Comparison of ENCODE assay signal across 9 cellular contexts in the genomic region with DNA sequence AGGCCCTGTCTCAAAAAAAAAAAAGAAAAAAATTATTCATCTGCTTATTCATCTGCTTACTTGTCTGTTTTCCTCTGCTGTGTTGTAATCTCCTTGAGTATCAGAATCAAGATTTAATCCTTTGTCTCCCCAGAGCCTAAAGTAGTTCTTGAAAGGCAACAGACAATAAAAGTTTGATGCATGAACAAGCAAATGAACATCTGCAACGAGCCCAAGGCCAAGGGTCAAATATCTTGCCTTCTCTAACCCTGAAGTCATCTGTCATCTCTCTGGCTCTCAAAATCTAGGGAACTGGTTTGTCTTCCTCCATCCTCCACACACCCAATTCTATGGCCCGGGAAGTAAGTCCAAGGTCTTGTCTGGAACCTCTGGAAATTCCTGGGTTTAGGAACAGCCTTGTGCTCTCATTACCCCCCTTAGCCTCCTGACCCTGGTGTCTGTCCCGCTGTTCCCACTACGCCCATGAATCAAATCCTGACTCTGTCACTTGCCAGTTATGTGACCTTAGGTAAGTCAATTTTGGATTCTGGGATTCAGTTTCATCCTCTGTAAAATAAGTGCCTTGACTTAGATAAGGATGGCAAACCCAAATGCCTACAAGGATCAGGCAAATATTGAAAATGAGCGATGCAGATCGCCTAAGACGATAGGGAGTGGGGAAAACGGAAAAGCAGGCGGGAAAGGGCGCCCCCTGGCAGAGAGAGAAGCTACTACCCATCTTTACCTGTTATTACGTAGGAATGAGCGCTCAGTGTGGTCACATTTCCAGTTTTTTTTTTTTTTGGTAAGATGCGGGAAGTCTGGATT.
DNase-seq lines count a peak whose midpoint lies in the region; ATAC-seq, FAIRE-seq and TF ChIP-seq lines count a peak whose summit lies in the region.
"Had no signal": no experiment of that assay in that cellular context is flagged by ENCODE, and none has a peak within 500 bp of the region (broad histone marks: within the 10 kb centered on the region; RNA-seq: fewer than 3 reads in every experiment).

No MANE protein-coding gene starts in this region.

- H2AFZ ChIP-seq in SU-DHL-6 (ENCODE audit: low read depth, low read length, severe bottlenecking), result no peak overlapping the region

- WGBS in A549 (ENCODE audit: missing lambda C conversion rate), result 35% methylated on average over 13 of the region's 13 CpGs

- H3K4me1 ChIP-seq in A549, result no peaks in the 10 kb centered on the region
- H3K4me1 ChIP-seq in effector memory CD4-positive, alpha-beta T cell (ENCODE audit: control insufficient read depth, insufficient read depth, low read length, poor library complexity, severe bottlenecking), result no peaks in the 10 kb centered on the region

- TF ChIP-seq RAD21 in A549 (conservative IDR thresholded peaks at IDR 0.05 in 1 of 2, IDR thresholded peaks at IDR 0.05 in 1 of 2), result peak; percentile 62 to 78; a peak in 4 of 5 replicates

- H3K4me1 Mint-ChIP-seq in activated CD8-positive, alpha-beta memory T cell treated with anti-CD3 and anti-CD28 coated beads, Interleukin-2, amount 10 ng/mL, durations not matched to agents 7 days and 5 days, result no peaks in the 10 kb centered on the region

- H3K27ac Mint-ChIP-seq in activated CD8-positive, alpha-beta memory T cell treated with anti-CD3 and anti-CD28 coated beads, Interleukin-2, amount 10 ng/mL, durations not matched to agents 7 days and 5 days, result no peak overlapping the region

- H3F3A ChIP-seq in SU-DHL-6 (ENCODE audit: insufficient read depth), result no peaks in the 10 kb centered on the region

- CTCF ChIA-PET in A549 (lab: Yijun Ruan, JAX), result interaction anchor here (1.0 to 1.5 kb wide), 4 partner anchors 10 to 211 kb away, joined by 3 to 4 read pairs (median 3); no protein-coding TSS in a partner anchor
- CTCF ChIA-PET in activated CD8-positive, alpha-beta memory T cell treated with anti-CD3 and anti-CD28 coated beads, Interleukin-2, amount 10 ng/mL, durations not matched to agents 7 days and 5 days (lab: Charles Lee), result interaction anchor here (0.7 to 1.0 kb wide), 3 partner anchors 129 to 709 kb away, joined by 3 read pairs; no protein-coding TSS in a partner anchor

- no peak overlapping the region for H3K4me3 ChIP-seq in A549
- H3K4me3 ChIP-seq in SU-DHL-6 (ENCODE audit: insufficient read depth, low read length, poor library complexity, severe bottlenecking), result no peak overlapping the region
- no peak overlapping the region for H3K4me3 ChIP-seq in effector memory CD4-positive, alpha-beta T cell (ENCODE audit: insufficient read depth, low read depth, low read length, poor library complexity, severe bottlenecking)
- H3K4me3 ChIP-seq: ovary had no signal

- H3K9ac ChIP-seq in SU-DHL-6 (ENCODE audit: low read length), result no peak overlapping the region

- no peak overlapping the region for H3K4me2 ChIP-seq in A549
- H3K4me2 ChIP-seq in SU-DHL-6 (ENCODE audit: low read depth, low read length, poor library complexity, severe bottlenecking), result no peak overlapping the region

- no peaks in the 10 kb centered on the region for H3K9me3 Mint-ChIP-seq in activated CD8-positive, alpha-beta memory T cell treated with anti-CD3 and anti-CD28 coated beads, Interleukin-2, amount 10 ng/mL, durations not matched to agents 7 days and 5 days (ENCODE audit: low read depth)

- H3K9me2 ChIP-seq in SU-DHL-6 (replicated peaks; ENCODE audit: insufficient read depth, low read length), result no peaks in the 10 kb centered on the region

- no peak overlapping the region for H3K4me3 Mint-ChIP-seq in activated CD8-positive, alpha-beta memory T cell treated with anti-CD3 and anti-CD28 coated beads, Interleukin-2, amount 10 ng/mL, durations not matched to agents 7 days and 5 days

- no peaks in the 10 kb centered on the region for H3K36me3 ChIP-seq in SU-DHL-6 (ENCODE audit: low read length)
- H3K36me3 ChIP-seq in effector memory CD4-positive, alpha-beta T cell (ENCODE audit: control insufficient read depth, insufficient read depth, low read length), result no peaks in the 10 kb centered on the region
- H3K36me3 ChIP-seq: ovary had no signal

- TF ChIP-seq POLR2A in A549 (IDR thresholded peaks at IDR 0.05; ENCODE audit: low read length), result no peak

- no peaks in the 10 kb centered on the region for H3K79me2 ChIP-seq in SU-DHL-6 (ENCODE audit: insufficient read depth, low read length)

- H3K27me3 ChIP-seq in SU-DHL-6 (ENCODE audit: low read length), result no peaks in the 10 kb centered on the region
- H3K27me3 ChIP-seq in effector memory CD4-positive, alpha-beta T cell (replicated peaks; ENCODE audit: control insufficient read depth, insufficient read depth, low read length, poor library complexity, severe bottlenecking), result no peaks in the 10 kb centered on the region
- H3K27me3 ChIP-seq: ovary had no signal

- H3K27me3 Mint-ChIP-seq in activated CD8-positive, alpha-beta memory T cell treated with anti-CD3 and anti-CD28 coated beads, Interleukin-2, amount 10 ng/mL, durations not matched to agents 7 days and 5 days, result peaks cover 7% of the 10 kb centered on the region

- TF ChIP-seq CTCF in A549 (IDR thresholded peaks at IDR 0.05) (peak; percentile 49), SU-DHL-6 (IDR thresholded peaks at IDR 0.05; ENCODE audit: insufficient read depth, low read length, poor library complexity, severe bottlenecking) (peak; percentile 45)

- FAIRE-seq in A549 (lab: Jason Lieb, UNC), result no peak
- FAIRE-seq in GM18507 (lab: Jason Lieb, UNC), result peak; percentile 12

- ATAC-seq in A549 (peak in 1 of 2 experiments; percentile 82; a peak in 3 of 6 replicates), HG03439 (IDR thresholded peaks at IDR 0.05; ENCODE audit: unreplicated experiment) (no peak)
- no peak for ATAC-seq in activated CD8-positive, alpha-beta memory T cell treated with anti-CD3 and anti-CD28 coated beads, Interleukin-2, amount 10 ng/mL, durations not matched to agents 7 days and 5 days

- no peak for TF ChIP-seq EP300 in A549 (IDR thresholded peaks at IDR 0.05)

- peak; percentile 14 to 27 for DNase-seq in A549 (ENCODE audit: low read depth in 1 of 2, low spot score in 1 of 2)
- DNase-seq in GM18507 (ENCODE audit: extremely low spot score, insufficient read length, low read depth), result no peak
- peak; percentile 63 for DNase-seq in iPS-NIHi11 (ENCODE audit: low spot score)
- DNase-seq in NCI-H2081 treated with DMSO at 0.1 percent for 48 hours (lab: John Stamatoyannopoulos, UW), result no peak
- no peak for DNase-seq in activated CD8-positive, alpha-beta memory T cell treated with anti-CD3 and anti-CD28 coated beads, Interleukin-2, amount 10 ng/mL, durations not matched to agents 7 days and 5 days
- no peak for DNase-seq in effector memory CD4-positive, alpha-beta T cell
- DNase-seq: ovary had no signal

- H3K27ac ChIP-seq in A549 (peak overlapping the region in 1 of 2 experiments; percentile 34; a peak in 1 of 6 replicates), SU-DHL-6 (ENCODE audit: low read depth, low read length) (no peak overlapping the region)
- H3K27ac ChIP-seq in effector memory CD4-positive, alpha-beta T cell (ENCODE audit: insufficient read depth, low read length, poor library complexity, severe bottlenecking), result no peak overlapping the region
- H3K27ac ChIP-seq: ovary had no signal

- H3K9me3 ChIP-seq in A549 (no peaks in the 10 kb centered on the region), SU-DHL-6 (ENCODE audit: insufficient read depth, low read length) (no peaks in the 10 kb centered on the region)
- H3K9me3 ChIP-seq in effector memory CD4-positive, alpha-beta T cell (ENCODE audit: control insufficient read depth, low read length), result no peaks in the 10 kb centered on the region
- H3K9me3 ChIP-seq: ovary had no signal

- H4K20me1 ChIP-seq in SU-DHL-6 (ENCODE audit: low read depth, low read length), result no peaks in the 10 kb centered on the region

- H3K36me3 Mint-ChIP-seq in activated CD8-positive, alpha-beta memory T cell treated with anti-CD3 and anti-CD28 coated beads, Interleukin-2, amount 10 ng/mL, durations not matched to agents 7 days and 5 days, result no peaks in the 10 kb centered on the region

- POLR2A ChIA-PET in A549 (lab: Yijun Ruan, JAX), result no interaction called here

TF ChIP-seq in A549, 52 proteins besides CTCF, POLR2A, EP300 and RAD21:
- peak; percentile 64 for TF ChIP-seq SMC3 (IDR thresholded peaks at IDR 0.05)
- TF ChIP-seq MAZ (IDR thresholded peaks at IDR 0.05; ENCODE audit: borderline replicate concordance, low read depth, low read length), result no peak

Comparison
In these comparisons a context has a peak if more than half of its experiments do, and no peak if none do; other contexts are left out.
1. DNase-seq: peak in A549 (2 of 2) and iPS-NIHi11 (single experiment); none in GM18507 (single experiment), NCI-H2081 treated with DMSO at 0.1 percent for 48 hours (single experiment), activated CD8-positive, alpha-beta memory T cell treated with anti-CD3 and anti-CD28 coated beads, Interleukin-2, amount 10 ng/mL, durations not matched to agents 7 days and 5 days (single experiment) and effector memory CD4-positive, alpha-beta T cell (0 of 3).